In genomic region chr17:40490289-40490853, GRCh38 we compare ENCODE assay signal across 1 cellular context.
A peak's percentile ranks its signal among the peaks of the same experiment; 100 is the strongest.
TF ChIP-seq lines count a peak whose summit lies in the region.

No MANE protein-coding gene starts in this region.

TF ChIP-seq in SK-N-SH, 30 proteins besides CTCF, POLR2A, EP300 and RAD21 (continued from another document):
- TF ChIP-seq FOXJ3 (CRISPR knock-in tag; IDR thresholded peaks at IDR 0.05) (peak; percentile 73; the same call in 1 of the 2 replicates), POLR2AphosphoS5 (IDR thresholded peaks at IDR 0.05; ENCODE audit: low read depth, low read length) (0 out of 2 replicates have a peak, but pooled peaks have one; percentile 29), MEF2A (IDR thresholded peaks at IDR 0.05; ENCODE audit: borderline replicate concordance, low read depth) (no peak)
